Comparison of ENCODE assay signal across 12 cellular contexts in genomic region chr11:118229274-118229847, GRCh38. TPM values are rescaled to one million over a fixed set of nuclear protein-coding genes. Genes with fewer than 3 reads are reported as not detected.
DNase-seq lines count a peak whose midpoint lies in the region; ATAC-seq and TF ChIP-seq lines count a peak whose summit lies in the region.
"Had no signal": no experiment of that assay in that cellular context is flagged by ENCODE, and none has a peak within 500 bp of the region (broad histone marks: within the 10 kb centered on the region; RNA-seq: fewer than 3 reads in every experiment).

No MANE protein-coding gene starts in this region.

- intact Hi-C loops in left ventricle myocardium inferior (cut with micrococcal nuclease): no loop called here
- intact Hi-C loops in left cardiac atrium (cut with DNase I): no loop called here
- intact Hi-C loops in vagina (cut with DNase I): no loop called here

- ATAC-seq in left cardiac atrium (no peak), GM18868 (IDR thresholded peaks at IDR 0.05; ENCODE audit: unreplicated experiment) (no peak)

- TF ChIP-seq POLR2A in Peyer's patch (IDR thresholded peaks at IDR 0.05): no peak
- TF ChIP-seq POLR2A in vagina (IDR thresholded peaks at IDR 0.05): no peak

- TF ChIP-seq CTCF in left ventricle myocardium inferior (IDR thresholded peaks at IDR 0.05; ENCODE audit: borderline replicate concordance) (no peak), Peyer's patch (IDR thresholded peaks at IDR 0.05) (no peak), vagina (IDR thresholded peaks at IDR 0.05) (no peak)

- DNase-seq in left ventricle myocardium inferior: no peak
- DNase-seq in left cardiac atrium: no peak
- DNase-seq in Peyer's patch: no peak
- peak; percentile 19 for DNase-seq in foreskin melanocyte
- no peak for DNase-seq in vagina (ENCODE audit: extremely low spot score in 2 of 2)
- no peak for DNase-seq in DMS 273 (lab: John Stamatoyannopoulos, UW; ENCODE audit: unreplicated experiment)
- no peak for DNase-seq in NCI-H524 treated with DMSO at 0.1 percent for 48 hours (lab: John Stamatoyannopoulos, UW)
- DNase-seq: glutamatergic neuron, nucleus accumbens had no signal

- H3K27ac ChIP-seq in left ventricle myocardium inferior (replicated peaks) (peak overlapping the region; percentile 34), Peyer's patch (peak overlapping the region; percentile 4 to 51 (median 46)), vagina (peak overlapping the region; percentile 15)

- H3K4me3 ChIP-seq in left ventricle myocardium inferior (no peak overlapping the region), Peyer's patch (no peak overlapping the region), vagina (no peak overlapping the region)

- no peaks in the 10 kb centered on the region for H3K9me3 ChIP-seq in left ventricle myocardium inferior (replicated peaks)
- no peaks in the 10 kb centered on the region for H3K9me3 ChIP-seq in Peyer's patch
- H3K9me3 ChIP-seq in vagina: no peaks in the 10 kb centered on the region

- H3K4me1 ChIP-seq in left ventricle myocardium inferior: no peaks in the 10 kb centered on the region
- H3K4me1 ChIP-seq in Peyer's patch: peaks cover 0 to 7% (median 2%) of the 10 kb centered on the region in 4 donors
- H3K4me1 ChIP-seq in vagina: peaks cover 8% of the 10 kb centered on the region

- H3K36me3 ChIP-seq in left ventricle myocardium inferior (no peaks in the 10 kb centered on the region), Peyer's patch (peaks cover 0 to 20% (median 0%) of the 10 kb centered on the region in 3 donors), vagina (no peaks in the 10 kb centered on the region)

- H3K27me3 ChIP-seq in left ventricle myocardium inferior (ENCODE audit: low read depth): no peaks in the 10 kb centered on the region
- H3K27me3 ChIP-seq in Peyer's patch: no peaks in the 10 kb centered on the region
- no peaks in the 10 kb centered on the region for H3K27me3 ChIP-seq in vagina

RNA-seq across cellular contexts. Expression of gene JAML, which starts 4.5 kb away (rescaled TPM):
- total RNA-seq in left ventricle myocardium inferior (2.9 TPM), left cardiac atrium (1 to 10 TPM; 2.5 to 5.3 TPM), Peyer's patch (10 to 100 TPM in 3 of 4 donors, 1 to 10 TPM in 1; 7.5 to 83.3 (median 14.4) TPM), vagina (17.2 TPM)
- total RNA-seq: G401 had no signal

RNA-seq across cellular contexts. Expression of gene MPZL3, which starts 22.8 kb away (rescaled TPM):
- 2.7 TPM for total RNA-seq in left ventricle myocardium inferior
- total RNA-seq in left cardiac atrium: 1 to 10 TPM; 1.0 to 1.1 TPM
- 10 to 100 TPM in 1 of 4 donors, 1 to 10 TPM in 2, under 1 TPM in 1; 0.83 to 15.4 (median 7.8) TPM for total RNA-seq in Peyer's patch
- total RNA-seq in vagina: 9.1 TPM
- total RNA-seq: G401 had no signal

RNA-seq across cellular contexts. Expression of gene MPZL2, which starts 34.7 kb away (rescaled TPM):
- total RNA-seq in left ventricle myocardium inferior (13.4 TPM), left cardiac atrium (10 to 100 TPM; 11.6 to 47.8 TPM), Peyer's patch (10 to 100 TPM; 21.0 to 32.4 (median 22.3) TPM), vagina (165 TPM)
- total RNA-seq: G401 had no signal

RNA-seq across cellular contexts. Expression of gene SCN2B, which starts 52.9 kb away (rescaled TPM):
- total RNA-seq in left ventricle myocardium inferior: 24.9 TPM
- total RNA-seq in left cardiac atrium: 10 to 100 TPM in 1 of 2 donors, 1 to 10 TPM in 1; 3.3 to 10.1 TPM
- total RNA-seq in Peyer's patch: under 1 TPM in 2 of 4 donors, not detected in 2; 0.13 to 0.38 TPM
- 0.49 TPM for total RNA-seq in vagina
- total RNA-seq: T-helper 1 cell treated with Interleukin-12 subunit alpha and Interleukin-12 subunit beta and Interleukin-4 antibody, amounts not matched to agents 30 ng/mL and 1 ng/mL, for 36 hours had no signal
